18 cellular contexts compared by ENCODE assay signal in genomic region chr12:54475542-54475941, GRCh38. TPM values are rescaled to one million over a fixed set of nuclear protein-coding genes. Genes with fewer than 3 reads are reported as not detected.
A peak's percentile ranks its signal among the peaks of the same experiment; 100 is the strongest.
DNase-seq lines count a peak whose midpoint lies in the region; ATAC-seq, FAIRE-seq and TF ChIP-seq lines count a peak whose summit lies in the region.
"Had no signal": no experiment of that assay in that cellular context is flagged by ENCODE, and none has a peak within 500 bp of the region (broad histone marks: within the 10 kb centered on the region; RNA-seq: fewer than 3 reads in every experiment).

No MANE protein-coding gene starts in this region.

- TF ChIP-seq POLR2A in K562 (conservative IDR thresholded peaks at IDR 0.05) (no peak), Peyer's patch (IDR thresholded peaks at IDR 0.05) (no peak)

- H3K79me1 ChIP-seq in mesenchymal stem cell (replicated peaks; ENCODE audit: low read length, poor library complexity, severe bottlenecking): no peaks in the 10 kb centered on the region

- BruUV-seq in K562 (replicated peaks; lab: Mats Ljungman, UMichigan): no TSS peak

- H2AK5ac ChIP-seq in mesenchymal stem cell (ENCODE audit: low read length, severe bottlenecking): no peak overlapping the region

- H3K4ac ChIP-seq in mesenchymal stem cell (ENCODE audit: low read depth in 1 of 2, low read length in 2 of 2): no peak overlapping the region

- no peaks in the 10 kb centered on the region for H3K36me3 Mint-ChIP-seq in CD14-positive monocyte

- no peak overlapping the region for H3K23ac ChIP-seq in mesenchymal stem cell (ENCODE audit: low read length in 2 of 2)

- intact Hi-C loops in CD14-positive monocyte (cut with micrococcal nuclease): no loop called here
- intact Hi-C loops in K562 (cut with micrococcal nuclease): no loop called here

- H3K4me3 ChIP-seq in Loucy (ENCODE audit: low read length, poor library complexity, severe bottlenecking) (no peak overlapping the region), K562 (no peak overlapping the region), mesenchymal stem cell (ENCODE audit: insufficient read depth in 1 of 2, low read depth in 1 of 2, low read length in 2 of 2) (no peak overlapping the region), Peyer's patch (no peak overlapping the region)
- H3K4me3 ChIP-seq in effector memory CD4-positive, alpha-beta T cell (ENCODE audit: insufficient read depth, low read depth, low read length, poor library complexity, severe bottlenecking): no peak overlapping the region

- H3K9me1 ChIP-seq in K562 (ENCODE audit: control insufficient read depth, insufficient read depth, low read length): no peaks in the 10 kb centered on the region

- no peaks in the 10 kb centered on the region for H3K9me3 Mint-ChIP-seq in CD14-positive monocyte

- H3K27me3 Mint-ChIP-seq in CD14-positive monocyte (ENCODE audit: low read depth in 3 of 3): peaks cover 0 to 5% (median 3%) of the 10 kb centered on the region in 3 donors

- no peaks in the 10 kb centered on the region for H3K9me3 ChIP-seq in Loucy (ENCODE audit: insufficient read depth, low read depth, low read length)
- no peaks in the 10 kb centered on the region for H3K9me3 ChIP-seq in K562 (replicated peaks; ENCODE audit: control insufficient read depth, insufficient read depth, low read depth, low read length)
- no peaks in the 10 kb centered on the region for H3K9me3 ChIP-seq in mesenchymal stem cell (ENCODE audit: control insufficient read depth, low read length)
- H3K9me3 ChIP-seq in Peyer's patch: no peaks in the 10 kb centered on the region
- H3K9me3 ChIP-seq in effector memory CD4-positive, alpha-beta T cell (ENCODE audit: control insufficient read depth, low read length): no peaks in the 10 kb centered on the region

- no peaks in the 10 kb centered on the region for H3K27me3 ChIP-seq in Loucy (ENCODE audit: insufficient read depth, low read length, poor library complexity, severe bottlenecking)
- no peaks in the 10 kb centered on the region for H3K27me3 ChIP-seq in K562 (ENCODE audit: control insufficient read depth in 2 of 2, insufficient read depth in 2 of 2, low read length in 2 of 2)
- no peaks in the 10 kb centered on the region for H3K27me3 ChIP-seq in mesenchymal stem cell (ENCODE audit: control insufficient read depth in 1 of 2, insufficient read depth in 1 of 2, low read length in 2 of 2)
- no peaks in the 10 kb centered on the region for H3K27me3 ChIP-seq in Peyer's patch
- H3K27me3 ChIP-seq in effector memory CD4-positive, alpha-beta T cell (replicated peaks; ENCODE audit: control insufficient read depth, insufficient read depth, low read length, poor library complexity, severe bottlenecking): no peaks in the 10 kb centered on the region

- no peak overlapping the region for H3K18ac ChIP-seq in mesenchymal stem cell (ENCODE audit: low read depth in 1 of 2, low read length in 2 of 2)

- no peak for ATAC-seq in K562

- POLR2A ChIA-PET in K562 (lab: Yijun Ruan, JAX): interaction anchor here (0.7 to 2.4 kb wide), 8 partner anchors 14 to 439 kb away, joined by 3 to 6 read pairs (median 3); partner anchors contain the start of gene NCKAP1L

- H3K4me3 Mint-ChIP-seq in CD14-positive monocyte: no peak overlapping the region
- H3K4me3 Mint-ChIP-seq: B cell had no signal

- no peak for TF ChIP-seq RAD21 in K562 (CRISPR knock-in tag; conservative IDR thresholded peaks at IDR 0.05 in 1 of 2, IDR thresholded peaks at IDR 0.05 in 1 of 2)

- H2BK120ac ChIP-seq in mesenchymal stem cell (ENCODE audit: low read depth, low read length): no peak overlapping the region

- TF ChIP-seq EP300 in K562 (IDR thresholded peaks at IDR 0.05; ENCODE audit: low read length): no peak

- no peaks in the 10 kb centered on the region for H3K79me2 ChIP-seq in Loucy (ENCODE audit: insufficient read depth, low read length)
- H3K79me2 ChIP-seq in K562 (ENCODE audit: control insufficient read depth, insufficient read depth, low read length): peaks cover 35% of the 10 kb centered on the region

- H2BK12ac ChIP-seq in mesenchymal stem cell (ENCODE audit: low read length in 2 of 2): no peak overlapping the region

- no peaks in the 10 kb centered on the region for H3K9me2 ChIP-seq in Loucy (replicated peaks; ENCODE audit: low read depth, low read length)

- H3K4me1 Mint-ChIP-seq in CD14-positive monocyte: peaks cover 11% of the 10 kb centered on the region

- no peaks in the 10 kb centered on the region for H3K36me3 ChIP-seq in Loucy (ENCODE audit: insufficient read depth, low read length)
- H3K36me3 ChIP-seq in K562 (ENCODE audit: control insufficient read depth, insufficient read depth, low read length): peaks cover 17% of the 10 kb centered on the region; the same call in 2 of the 3 replicates
- H3K36me3 ChIP-seq in mesenchymal stem cell (ENCODE audit: control insufficient read depth in 1 of 2, insufficient read depth in 2 of 2, low read depth in 1 of 2, low read length in 2 of 2): no peaks in the 10 kb centered on the region
- H3K36me3 ChIP-seq in Peyer's patch: no peaks in the 10 kb centered on the region
- no peaks in the 10 kb centered on the region for H3K36me3 ChIP-seq in effector memory CD4-positive, alpha-beta T cell (ENCODE audit: control insufficient read depth, insufficient read depth, low read length)

- 24% methylated on average over 1 of the region's 1 CpG for WGBS in K562 (ENCODE audit: insufficient coverage, low coverage, missing lambda C conversion rate)
- WGBS in mesenchymal stem cell: 67% methylated on average over 1 of the region's 1 CpG

- H4K20me1 ChIP-seq in Loucy (ENCODE audit: insufficient read depth, low read length, poor library complexity, severe bottlenecking) (no peaks in the 10 kb centered on the region), K562 (replicated peaks; ENCODE audit: control insufficient read depth, insufficient read depth, low read length) (0 out of 2 replicates have a peak, but pooled peaks cover 5% of the 10 kb centered on the region)

- peak overlapping the region; percentile 9; the same call in 1 of the 3 replicates for H3K27ac ChIP-seq in K562 (ENCODE audit: extremely low read depth, low read depth, low read length)
- no peak overlapping the region for H3K27ac ChIP-seq in mesenchymal stem cell (ENCODE audit: low read length, poor library complexity, severe bottlenecking)
- H3K27ac ChIP-seq in Peyer's patch: no peak overlapping the region
- H3K27ac ChIP-seq in effector memory CD4-positive, alpha-beta T cell (ENCODE audit: insufficient read depth, low read length, poor library complexity, severe bottlenecking): no peak overlapping the region
- H3K27ac ChIP-seq: VCaP had no signal

- H3K4me2 ChIP-seq in Loucy (ENCODE audit: low read depth, low read length, poor library complexity, severe bottlenecking) (no peak overlapping the region), K562 (ENCODE audit: insufficient read depth, low read length) (no peak overlapping the region), mesenchymal stem cell (ENCODE audit: low read length, poor library complexity, severe bottlenecking) (no peak overlapping the region)

- no peak overlapping the region for H2BK5ac ChIP-seq in mesenchymal stem cell (ENCODE audit: low read depth, low read length, poor library complexity, severe bottlenecking)

- H2AFZ ChIP-seq in Loucy (ENCODE audit: low read length) (0 out of 2 replicates have a peak overlapping the region, but pooled peaks have one; percentile 30), K562 (ENCODE audit: low read depth, low read length) (peak overlapping the region; percentile 38; the same call in 1 of the 2 replicates), mesenchymal stem cell (ENCODE audit: low read depth, low read length) (no peak overlapping the region)

- no peak for FAIRE-seq in K562 (lab: Jason Lieb, UNC)
- FAIRE-seq: HTR-8/SVneo had no signal

- H3K14ac ChIP-seq in mesenchymal stem cell (ENCODE audit: low read length in 2 of 2): no peak overlapping the region

- TF ChIP-seq CTCF in CD14-positive monocyte (IDR thresholded peaks at IDR 0.05) (no peak), Loucy (conservative IDR thresholded peaks at IDR 0.05; ENCODE audit: low read length) (no peak), K562 (IDR thresholded peaks at IDR 0.05 in 2 of 3, conservative IDR thresholded peaks at IDR 0.05 in 1 of 3; ENCODE audit: insufficient read depth in 2 of 3, low read depth in 1 of 3, low read length in 3 of 3) (no peak), Peyer's patch (IDR thresholded peaks at IDR 0.05) (no peak)

- DNase-seq in CD14-positive monocyte (ENCODE audit: low spot score) (no peak), K562 (ENCODE audit: extremely low read depth in 1 of 4, low spot score in 3 of 4) (no peak), mesenchymal stem cell (peak; percentile 10), activated T-cell treated with anti-CD3 and anti-CD28 coated beads for 4 hours (no peak), Peyer's patch (no peak), T-helper 1 cell (no peak)
- no peak for DNase-seq in effector memory CD4-positive, alpha-beta T cell
- DNase-seq: activated CD8-positive, alpha-beta memory T cell treated with anti-CD3 and anti-CD28 coated beads for 24 hours; activated effector memory CD4-positive, alpha-beta T cell treated with Interleukin-2 at 50 U/mL for 16 hours; NCI-H1092 treated with DMSO at 0.1 percent for 48 hours; NCI-H2227 treated with DMSO at 0.1 percent for 48 hours; posterior cingulate gyrus; stimulated activated CD4-positive, alpha-beta T cell treated with anti-CD3 and anti-CD28 coated beads, Interleukin-15, amount 100 ng/mL, for 24 hours had no signal

- peak overlapping the region in 4 of 7 donors; percentile 18 to 90 (median 62) for H3K27ac Mint-ChIP-seq in CD14-positive monocyte
- H3K27ac Mint-ChIP-seq: B cell had no signal

- no peak overlapping the region for H4K91ac ChIP-seq in mesenchymal stem cell (ENCODE audit: low read length)

- in situ Hi-C loops in K562 (cut with MboI): no loop called here

- no peak overlapping the region for H2BK15ac ChIP-seq in mesenchymal stem cell (ENCODE audit: low read depth, poor library complexity, severe bottlenecking)

- no peak overlapping the region for H4K8ac ChIP-seq in mesenchymal stem cell (ENCODE audit: low read length)

- no peak overlapping the region for H3K9ac ChIP-seq in Loucy (ENCODE audit: low read depth, low read length, poor library complexity, severe bottlenecking)
- no peak overlapping the region for H3K9ac ChIP-seq in K562 (ENCODE audit: insufficient read depth in 1 of 2, low read depth in 2 of 2, low read length in 2 of 2)
- H3K9ac ChIP-seq in mesenchymal stem cell (ENCODE audit: low read length): peak overlapping the region; percentile 27

- H3K4me1 ChIP-seq in Loucy (ENCODE audit: insufficient read depth, low read length, poor library complexity, severe bottlenecking): no peaks in the 10 kb centered on the region
- H3K4me1 ChIP-seq in K562 (replicated peaks in 1 of 2; ENCODE audit: control insufficient read depth in 2 of 2, insufficient read depth in 2 of 2, low read length in 2 of 2): peaks cover 4 to 23% of the 10 kb centered on the region in 2 experiments; a peak in 4 of 5 replicates
- no peaks in the 10 kb centered on the region for H3K4me1 ChIP-seq in mesenchymal stem cell (ENCODE audit: control insufficient read depth, insufficient read depth, low read depth, low read length)
- no peaks in the 10 kb centered on the region for H3K4me1 ChIP-seq in Peyer's patch
- no peaks in the 10 kb centered on the region for H3K4me1 ChIP-seq in effector memory CD4-positive, alpha-beta T cell (ENCODE audit: control insufficient read depth, insufficient read depth, low read length, poor library complexity, severe bottlenecking)

- no peaks in the 10 kb centered on the region for H3F3A ChIP-seq in Loucy (ENCODE audit: low read depth)

- CTCF ChIA-PET in K562 (lab: Yijun Ruan, JAX; ENCODE audit: low intra/inter-chr PET ratio): no interaction called here

RNA-seq across cellular contexts. Expression of gene GTSF1, which starts 2.1 kb away (rescaled TPM):
- polyA plus RNA-seq in CD14-positive monocyte (1 to 10 TPM; 3.1 to 5.8 TPM), K562 (2011; rRNA removed) (755 and 772 TPM in 2 replicates), K562 (2014; fragmentation: Illumina TruSeq; extraction: Trizol) (506 and 588 TPM in 2 replicates), K562 (2014; fragmentation: Nextera tagmentation; extraction: Ambion mirVana) (1,000 to 10,000 TPM; 1,162 to 1,335 TPM), K562 (2014; rRNA removed) (490 and 525 TPM in 2 replicates)
- total RNA-seq in K562 (2011; cell fraction: chromatin; rRNA removed; ENCODE audit: low replicate concordance): 171 and 231 TPM in 2 replicates
- total RNA-seq in K562 (2011; cell fraction: nucleolus; rRNA removed): 114 and 120 TPM in 2 replicates
- 142 and 195 TPM in 2 replicates for total RNA-seq in K562 (2011; cell fraction: nucleoplasm; rRNA removed)
- total RNA-seq in K562 (2014; rRNA removed) (247 and 289 TPM in 2 replicates), K562 (2014; rRNA removed; fragmentation: Illumina TruSeq; extraction: Trizol) (426 and 493 TPM in 2 replicates), K562 (2015; rRNA removed; fragmentation: Illumina TruSeq; extraction: Trizol) (370 and 390 TPM in 2 replicates), K562 (2021) (275 and 293 TPM in 2 replicates), Peyer's patch (1 to 10 TPM in 1 of 4 donors, not detected in 3; 1.8 TPM)
- polyA plus RNA-seq in K562 (2011; cell fraction: cytosol; rRNA removed): 401 and 610 TPM in 2 replicates
- polyA plus RNA-seq in K562 (2011; cell fraction: nucleus; rRNA removed): 280 and 410 TPM in 2 replicates
- polyA plus RNA-seq in K562 (2012): 413 and 440 TPM in 2 replicates
- polyA minus RNA-seq in K562 (2011; rRNA and poly(A)+ RNA removed): 316 and 357 TPM in 2 replicates
- polyA minus RNA-seq in K562 (2011; cell fraction: cytosol; rRNA and poly(A)+ RNA removed): 105 and 110 TPM in 2 replicates
- 61.3 and 121 TPM in 2 replicates for polyA minus RNA-seq in K562 (2011; cell fraction: nucleus; rRNA and poly(A)+ RNA removed)
- not detected for polyA plus RNA-seq in mesenchymal stem cell (2013, experiment 1 of 2)
- polyA plus RNA-seq in mesenchymal stem cell (2013, experiment 2 of 2): not detected
- total RNA-seq: temporal lobe had no signal

RNA-seq across cellular contexts. Expression of gene NCKAP1L, which starts 22.0 kb away (rescaled TPM):
- polyA plus RNA-seq in CD14-positive monocyte (100 to 1,000 TPM; 160 to 188 TPM), K562 (2011; rRNA removed) (19.9 and 70.0 TPM in 2 replicates), K562 (2014; fragmentation: Illumina TruSeq; extraction: Trizol) (29.0 and 30.7 TPM in 2 replicates), K562 (2014; fragmentation: Nextera tagmentation; extraction: Ambion mirVana) (10 to 100 TPM; 12.6 to 29.1 TPM), K562 (2014; rRNA removed) (19.7 and 21.1 TPM in 2 replicates)
- total RNA-seq in K562 (2011; cell fraction: chromatin; rRNA removed; ENCODE audit: low replicate concordance): 19.1 and 19.6 TPM in 2 replicates
- total RNA-seq in K562 (2011; cell fraction: nucleolus; rRNA removed): 7.2 and 7.8 TPM in 2 replicates
- 10.0 and 15.0 TPM in 2 replicates for total RNA-seq in K562 (2011; cell fraction: nucleoplasm; rRNA removed)
- total RNA-seq in K562 (2014; rRNA removed) (19.3 and 32.9 TPM in 2 replicates), K562 (2014; rRNA removed; fragmentation: Illumina TruSeq; extraction: Trizol) (34.5 and 41.6 TPM in 2 replicates), K562 (2015; rRNA removed; fragmentation: Illumina TruSeq; extraction: Trizol) (48.2 and 53.9 TPM in 2 replicates), K562 (2021) (29.3 and 30.4 TPM in 2 replicates), Peyer's patch (10 to 100 TPM in 2 of 4 donors, 1 to 10 TPM in 2; 7.4 to 33.8 (median 10.4) TPM)
- 13.8 and 66.9 TPM in 2 replicates for polyA plus RNA-seq in K562 (2011; cell fraction: cytosol; rRNA removed)
- 17.9 and 90.8 TPM in 2 replicates for polyA plus RNA-seq in K562 (2011; cell fraction: nucleus; rRNA removed)
- polyA plus RNA-seq in K562 (2012): 40.5 and 54.5 TPM in 2 replicates
- polyA minus RNA-seq in K562 (2011; rRNA and poly(A)+ RNA removed): 29.9 and 129 TPM in 2 replicates
- polyA minus RNA-seq in K562 (2011; cell fraction: cytosol; rRNA and poly(A)+ RNA removed): 9.1 and 28.6 TPM in 2 replicates
- 6.9 and 56.2 TPM in 2 replicates for polyA minus RNA-seq in K562 (2011; cell fraction: nucleus; rRNA and poly(A)+ RNA removed)
- polyA plus RNA-seq in mesenchymal stem cell (2013, experiment 1 of 2): not detected
- polyA plus RNA-seq in mesenchymal stem cell (2013, experiment 2 of 2): not detected

RNA-seq across cellular contexts. Expression of gene ITGA5, which starts 56.5 kb away (rescaled TPM):
- polyA plus RNA-seq in CD14-positive monocyte (10 to 100 TPM; 85.5 to 99.4 TPM), K562 (2011; rRNA removed) (55.5 and 114 TPM in 2 replicates), K562 (2014; fragmentation: Illumina TruSeq; extraction: Trizol) (82.1 and 82.8 TPM in 2 replicates), K562 (2014; fragmentation: Nextera tagmentation; extraction: Ambion mirVana) (1 to 10 TPM; 9.1 to 9.2 TPM), K562 (2014; rRNA removed) (34.0 and 36.0 TPM in 2 replicates)
- total RNA-seq in K562 (2011; cell fraction: chromatin; rRNA removed; ENCODE audit: low replicate concordance): 326 and 672 TPM in 2 replicates
- total RNA-seq in K562 (2011; cell fraction: nucleolus; rRNA removed): 425 and 592 TPM in 2 replicates
- total RNA-seq in K562 (2011; cell fraction: nucleoplasm; rRNA removed): 368 and 393 TPM in 2 replicates
- total RNA-seq in K562 (2014; rRNA removed) (47.4 and 59.0 TPM in 2 replicates), K562 (2014; rRNA removed; fragmentation: Illumina TruSeq; extraction: Trizol) (41.7 and 49.0 TPM in 2 replicates), K562 (2015; rRNA removed; fragmentation: Illumina TruSeq; extraction: Trizol) (33.7 and 34.5 TPM in 2 replicates), K562 (2021) (71.0 and 75.2 TPM in 2 replicates), Peyer's patch (10 to 100 TPM; 21.0 to 78.4 (median 44.5) TPM)
- 44.7 and 52.4 TPM in 2 replicates for polyA plus RNA-seq in K562 (2011; cell fraction: cytosol; rRNA removed)
- 273 and 364 TPM in 2 replicates for polyA plus RNA-seq in K562 (2011; cell fraction: nucleus; rRNA removed)
- polyA plus RNA-seq in K562 (2012): 58.8 and 103 TPM in 2 replicates
- 104 and 113 TPM in 2 replicates for polyA minus RNA-seq in K562 (2011; rRNA and poly(A)+ RNA removed)
- 72.0 and 119 TPM in 2 replicates for polyA minus RNA-seq in K562 (2011; cell fraction: cytosol; rRNA and poly(A)+ RNA removed)
- 150 and 186 TPM in 2 replicates for polyA minus RNA-seq in K562 (2011; cell fraction: nucleus; rRNA and poly(A)+ RNA removed)
- polyA plus RNA-seq in mesenchymal stem cell (2013, experiment 1 of 2): 248 TPM
- 244 TPM for polyA plus RNA-seq in mesenchymal stem cell (2013, experiment 2 of 2)

Comparison
In these comparisons a context has a peak if more than half of its experiments do, and no peak if none do; other contexts are left out.
1. RNA of gene GTSF1, which starts 2.1 kb away (total RNA-seq): 114 to 493 TPM in K562; 1.8 TPM in Peyer's patch; every median in the first group is over 10 times any median in the second.